14 cellular contexts compared by ENCODE assay signal in the genomic region with DNA sequence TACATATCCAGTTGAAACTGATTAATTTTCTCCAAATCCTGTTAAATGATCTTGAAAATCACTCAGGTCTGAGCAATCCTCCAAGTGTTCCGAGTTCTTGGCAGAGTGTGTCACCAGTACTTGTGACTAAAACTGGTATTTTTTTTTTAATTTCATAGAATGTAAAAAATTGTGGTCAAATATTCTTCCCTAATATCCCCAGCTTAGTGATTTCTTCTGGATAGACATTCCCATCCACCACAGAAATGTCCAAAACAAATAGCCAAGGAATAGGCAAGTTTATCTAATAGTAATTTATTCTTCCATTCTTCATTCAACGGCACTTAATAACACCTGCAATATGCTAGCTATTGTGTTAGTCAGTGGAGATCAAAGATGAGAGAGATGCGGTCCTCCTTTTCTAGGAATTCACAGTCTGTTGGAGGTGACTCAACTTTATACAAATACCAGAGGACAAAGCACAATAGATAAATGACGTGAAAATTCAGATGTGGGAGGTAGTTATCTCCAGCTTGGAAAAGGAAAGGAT.
DNase-seq lines count a peak whose midpoint lies in the region; ATAC-seq, FAIRE-seq and TF ChIP-seq lines count a peak whose summit lies in the region.
"Had no signal": no experiment of that assay in that cellular context is flagged by ENCODE, and none has a peak within 500 bp of the region (broad histone marks: within the 10 kb centered on the region; RNA-seq: fewer than 3 reads in every experiment).

No MANE protein-coding gene starts in this region.

- H4K20me1 ChIP-seq in mammary epithelial cell (ENCODE audit: insufficient read depth, low read length): no peaks in the 10 kb centered on the region
- H4K20me1 ChIP-seq: BLaER1 had no signal

- no peak overlapping the region for H3K9ac ChIP-seq in mammary epithelial cell (ENCODE audit: insufficient read depth, low read length)
- H3K9ac ChIP-seq: BLaER1 had no signal

- H3K36me3 ChIP-seq in mammary epithelial cell (ENCODE audit: insufficient read depth, low read length): no peaks in the 10 kb centered on the region
- H3K36me3 ChIP-seq in H7 (replicated peaks; ENCODE audit: control insufficient read depth, insufficient read depth, low read length): no peaks in the 10 kb centered on the region
- H3K36me3 ChIP-seq: BLaER1, cardiac muscle cell, right atrium auricular region had no signal

- H3K9me3 ChIP-seq in mammary epithelial cell (replicated peaks; ENCODE audit: insufficient read depth, low read length): no peaks in the 10 kb centered on the region
- H3K9me3 ChIP-seq: BLaER1, right atrium auricular region had no signal

- H3K27me3 ChIP-seq in mammary epithelial cell (ENCODE audit: insufficient read depth, low read length): no peaks in the 10 kb centered on the region
- no peaks in the 10 kb centered on the region for H3K27me3 ChIP-seq in H7 (ENCODE audit: control insufficient read depth, insufficient read depth, low read length)
- H3K27me3 ChIP-seq: BLaER1, cardiac muscle cell, right atrium auricular region had no signal

- H3K4me1 ChIP-seq in mammary epithelial cell (ENCODE audit: insufficient read depth, low read length): peaks cover 18% of the 10 kb centered on the region
- H3K4me1 ChIP-seq: BLaER1 had no signal

- no peak for ATAC-seq in HG02623 (IDR thresholded peaks at IDR 0.05; ENCODE audit: unreplicated experiment)
- ATAC-seq: stimulated activated naive CD8-positive, alpha-beta T cell treated with anti-CD3 and anti-CD28 coated beads, Interleukin-15, amount 100 ng/mL, for 72 hours had no signal

- FAIRE-seq in GM12891 (lab: Jason Lieb, UNC): no peak
- FAIRE-seq: G401.6 had no signal

- DNase-seq in Caki2 (ENCODE audit: low read depth): peak; percentile 83
- DNase-seq in LoVo (ENCODE audit: low spot score): peak; percentile 16
- peak; percentile 85 for DNase-seq in mammary epithelial cell
- DNase-seq in kidney tubule cell (ENCODE audit: low spot score): peak; percentile 92
- no peak for DNase-seq in GM12891 (ENCODE audit: insufficient read length, low spot score)
- DNase-seq in effector CD4-positive, alpha-beta T cell: no peak
- DNase-seq in H7: no peak
- DNase-seq: activated CD4-positive, alpha-beta T cell treated with anti-CD3 and anti-CD28 coated beads, Interleukin-2, amount 10 ng/mL, durations not matched to agents 24 days and 14 days; stimulated activated naive CD8-positive, alpha-beta T cell treated with anti-CD3 and anti-CD28 coated beads, Interleukin-15, amount 100 ng/mL, for 72 hours had no signal

- peak overlapping the region; percentile 55 for H3K4me2 ChIP-seq in mammary epithelial cell (ENCODE audit: insufficient read depth, low read depth, low read length)
- H3K4me2 ChIP-seq: BLaER1 had no signal

- TF ChIP-seq CTCF in mammary epithelial cell (conservative IDR thresholded peaks at IDR 0.05 in 1 of 2, IDR thresholded peaks at IDR 0.05 in 1 of 2; ENCODE audit: extremely low read depth in 1 of 2, insufficient read depth in 1 of 2, low read depth in 1 of 2, low read length in 2 of 2): no peak

- no peak for TF ChIP-seq POLR2A in GM12891 (IDR thresholded peaks at IDR 0.05; ENCODE audit: low read depth, low read length)

- H2AFZ ChIP-seq in mammary epithelial cell (ENCODE audit: low read depth, low read length): no peak overlapping the region

- peak overlapping the region; percentile 48 for H3K27ac ChIP-seq in mammary epithelial cell (ENCODE audit: insufficient read depth, low read depth, low read length)
- H3K27ac ChIP-seq: BLaER1, cardiac muscle cell, right atrium auricular region had no signal

- CTCF ChIA-PET in mammary epithelial cell (lab: Charles Lee; ENCODE audit: low non-redundant PET): no interaction called here

- 3% methylated on average over 4 of the region's 4 CpGs for WGBS in mammary epithelial cell (ENCODE audit: low coverage, missing lambda C conversion rate)

- H3K79me2 ChIP-seq in mammary epithelial cell (ENCODE audit: insufficient read depth, low read length): no peaks in the 10 kb centered on the region

- in situ Hi-C loops in Caki2 (cut with HindIII; ENCODE audit: low pct_unique_long_range_greater_than_20kb, low sequenced_read_pairs) (no loop called here), mammary epithelial cell (cut with MboI; ENCODE audit: low sequenced_read_pairs in 2 of 2) (no loop called here)

- intact Hi-C loops in mammary epithelial cell (cut with micrococcal nuclease): no loop called here

- no TSS peak for BruUV-seq in mammary epithelial cell (replicated peaks; lab: Mats Ljungman, UMichigan)

- dilution Hi-C loops in mammary epithelial cell (cut with HindIII; ENCODE audit: low sequenced_read_pairs): no loop called here

- H3K4me3 ChIP-seq in mammary epithelial cell (replicated peaks in 1 of 3; ENCODE audit: insufficient read depth in 1 of 3, low read depth in 2 of 3, low read length in 3 of 3) (no peak overlapping the region), H7 (ENCODE audit: insufficient read depth, low read depth, low read length) (no peak overlapping the region)
- H3K4me3 ChIP-seq: BLaER1, cardiac muscle cell, right atrium auricular region had no signal

TF ChIP-seq in GM12891, 5 proteins besides CTCF, POLR2A, EP300 and RAD21:
- TF ChIP-seq POLR2AphosphoS5 (IDR thresholded peaks at IDR 0.05; ENCODE audit: low read depth, low read length) (no peak), PAX5 (IDR thresholded peaks at IDR 0.05; ENCODE audit: insufficient read depth, low read length, severe bottlenecking) (no peak), TAF1 (IDR thresholded peaks at IDR 0.05; ENCODE audit: low read depth, low read length) (no peak), POU2F2 (IDR thresholded peaks at IDR 0.05; ENCODE audit: low read depth, low read length) (no peak), SPI1 (IDR thresholded peaks at IDR 0.05; ENCODE audit: low read depth, low read length) (no peak)
TF ChIP-seq in GM12891: peak in this region for 0.

Comparison
In these comparisons a context has a peak if more than half of its experiments do, and no peak if none do; other contexts are left out.
1. DNase-seq: peak in Caki2 (single experiment), LoVo (single experiment), mammary epithelial cell (single experiment) and kidney tubule cell (single experiment); none in GM12891 (single experiment), effector CD4-positive, alpha-beta T cell (single experiment) and H7 (single experiment).